ENCODE assay signal across 8 cellular contexts in genomic region chr5:116576043-116576713, GRCh38. TPM values are rescaled to one million over a fixed set of nuclear protein-coding genes. Genes with fewer than 3 reads are reported as not detected.
A peak's percentile ranks its signal among the peaks of the same experiment; 100 is the strongest.
DNase-seq lines count a peak whose midpoint lies in the region; ATAC-seq and TF ChIP-seq lines count a peak whose summit lies in the region.

No MANE protein-coding gene starts in this region.

- H3K4me3 ChIP-seq in GM12875 (ENCODE audit: low read depth, low read length) (peak overlapping the region; percentile 54), adipocyte (ENCODE audit: low read length) (peak overlapping the region; percentile 87), left ventricle myocardium inferior (peak overlapping the region; percentile 79)

- peak overlapping the region; percentile 98 for H3K27ac Mint-ChIP-seq in progenitor cell of endocrine pancreas

- no peaks in the 10 kb centered on the region for H3K9me3 Mint-ChIP-seq in progenitor cell of endocrine pancreas (ENCODE audit: low read depth)

- no peaks in the 10 kb centered on the region for H3K36me3 Mint-ChIP-seq in progenitor cell of endocrine pancreas (ENCODE audit: insufficient read depth)

- H3K9ac ChIP-seq in adipocyte (ENCODE audit: low read length) = no peak overlapping the region

- no peaks in the 10 kb centered on the region for H3K9me3 ChIP-seq in adipocyte (ENCODE audit: control insufficient read depth, low read length)
- H3K9me3 ChIP-seq in left ventricle myocardium inferior (replicated peaks) = no peaks in the 10 kb centered on the region

- H3K4me3 Mint-ChIP-seq in progenitor cell of endocrine pancreas (ENCODE audit: low read depth) = peak overlapping the region; percentile 99

- TF ChIP-seq CTCF in GM12875 (IDR thresholded peaks at IDR 0.05; ENCODE audit: borderline replicate concordance, insufficient read depth, low read depth, low read length) (peak; percentile 88), left ventricle myocardium inferior (IDR thresholded peaks at IDR 0.05; ENCODE audit: borderline replicate concordance) (peak; percentile 88), progenitor cell of endocrine pancreas (IDR thresholded peaks at IDR 0.05; ENCODE audit: unreplicated experiment) (peak; percentile 85)

- H3K27me3 ChIP-seq in adipocyte (replicated peaks; ENCODE audit: control insufficient read depth, insufficient read depth, low read length) (peaks cover 49% of the 10 kb centered on the region), left ventricle myocardium inferior (ENCODE audit: low read depth) (peaks cover 27% of the 10 kb centered on the region)

- DNase-seq in A172 (ENCODE audit: low spot score) (peak; percentile 58), NCI-H1930 (lab: John Stamatoyannopoulos, UW) (peak; percentile 41 to 63), adipocyte (ENCODE audit: low read depth) (peak; percentile 63), left ventricle myocardium inferior (peak; percentile 49), progenitor cell of endocrine pancreas (ENCODE audit: low spot score, unreplicated experiment) (peak; percentile 84), OCI-M2 (lab: John Stamatoyannopoulos, UW; ENCODE audit: unreplicated experiment) (no peak)

- peak; percentile 40 for ATAC-seq in HG02623 (IDR thresholded peaks at IDR 0.05; ENCODE audit: unreplicated experiment)

- peak overlapping the region; percentile 83 for H3K27ac ChIP-seq in left ventricle myocardium inferior (replicated peaks)

- peaks cover 23% of the 10 kb centered on the region for H3K4me1 ChIP-seq in adipocyte (ENCODE audit: control insufficient read depth, insufficient read depth, low read length)
- H3K4me1 ChIP-seq in left ventricle myocardium inferior = peaks cover 52% of the 10 kb centered on the region

- intact Hi-C loops in left ventricle myocardium inferior (cut with micrococcal nuclease) = loop anchor here (5.0 kb wide), 1 partner anchor 371 kb away; no protein-coding TSS in a partner anchor

- peaks cover 11% of the 10 kb centered on the region for H3K4me1 Mint-ChIP-seq in progenitor cell of endocrine pancreas (ENCODE audit: low read depth)

- no peaks in the 10 kb centered on the region for H3K36me3 ChIP-seq in adipocyte (ENCODE audit: control insufficient read depth, insufficient read depth, low read length, severe bottlenecking)
- H3K36me3 ChIP-seq in left ventricle myocardium inferior = no peaks in the 10 kb centered on the region

- H3K27me3 Mint-ChIP-seq in progenitor cell of endocrine pancreas = peaks cover 21% of the 10 kb centered on the region

RNA-seq across cellular contexts. Expression of gene SEMA6A, which starts 1.6 kb away (rescaled TPM):
- 0.57 and 1.5 TPM in 2 replicates for total RNA-seq in A172 (2014; rRNA removed; shearing (Covaris generic))
- total RNA-seq in left ventricle myocardium inferior (6.3 TPM), progenitor cell of endocrine pancreas (89.9 and 105 TPM in 2 replicates)

Comparison
In these comparisons a context has a peak if more than half of its experiments do, and no peak if none do; other contexts are left out.
1. RNA of gene SEMA6A, which starts 1.6 kb away (total RNA-seq): 89.9 to 105 TPM in progenitor cell of endocrine pancreas; 6.3 TPM in left ventricle myocardium inferior (single experiment) and 0.57 to 1.5 TPM in A172; every median in the first group is over 10 times any median in the second.
2. Peak in every context shown above with its lines, with median percentiles within 50 percentile points of each other: H3K4me3 ChIP-seq and CTCF ChIP-seq.